ENCODE assay signal across 8 cellular contexts in the genomic region with DNA sequence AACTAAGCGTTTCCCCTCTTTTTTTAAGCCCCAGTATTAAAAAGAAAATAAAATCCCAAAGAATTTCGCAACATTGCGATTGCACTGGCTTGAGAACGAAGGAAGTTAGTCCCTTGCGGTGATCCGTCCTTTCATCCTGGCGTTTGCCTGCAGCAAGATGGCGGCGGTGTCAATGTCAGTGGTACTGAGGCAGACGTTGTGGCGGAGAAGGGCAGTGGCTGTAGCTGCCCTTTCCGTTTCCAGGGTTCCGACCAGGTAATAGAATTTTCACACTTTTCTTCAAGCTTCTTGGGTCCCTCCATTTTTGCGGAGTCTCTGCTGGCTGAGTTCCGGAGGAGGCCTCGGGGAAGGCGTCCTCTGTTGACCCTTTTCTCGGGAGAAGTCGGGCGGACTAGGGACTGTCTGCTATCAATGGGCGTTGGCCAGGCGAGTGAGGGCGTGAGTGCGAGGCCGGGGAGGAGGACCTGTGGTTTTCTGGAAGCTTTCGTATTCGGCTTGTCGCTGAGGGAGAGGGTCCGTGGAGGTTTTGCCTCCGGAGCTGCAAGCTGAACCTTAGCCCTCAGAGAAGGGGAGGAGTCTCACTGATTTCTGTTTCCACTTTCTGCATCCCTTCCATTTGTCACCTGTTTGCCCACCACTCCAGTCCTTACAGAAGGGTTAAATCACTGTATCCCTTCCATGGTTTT. TPM values are rescaled to one million over a fixed set of nuclear protein-coding genes. Genes with fewer than 3 reads are reported as not detected.
DNase-seq lines count a peak whose midpoint lies in the region; ATAC-seq, FAIRE-seq and TF ChIP-seq lines count a peak whose summit lies in the region.

A gene (plus strand): TSS at position 134 of the 686 bp plus-strand sequence. CDS start 24 bp downstream, at position 158.

- H3K4me2 ChIP-seq in keratinocyte (ENCODE audit: control insufficient read depth, extremely low read depth, insufficient read depth, low read depth, low read length), result peak within 1 kb of the TSS; percentile 99

- no peaks in the 10 kb centered on the region for H4K20me1 ChIP-seq in keratinocyte (ENCODE audit: control insufficient read depth, extremely low read depth, insufficient read depth, low read length)

- H3K4me1 ChIP-seq in keratinocyte (ENCODE audit: control insufficient read depth, extremely low read depth, insufficient read depth, low read length), result peaks cover 6% of the 10 kb centered on the region

- peak within 1 kb of the TSS; percentile 100 for H2AFZ ChIP-seq in keratinocyte (ENCODE audit: control insufficient read depth, low read length)

- peak within 1 kb of the TSS; percentile 93 for H3K27ac ChIP-seq in keratinocyte (ENCODE audit: control insufficient read depth, insufficient read depth, low read length)

- dilution Hi-C loops in keratinocyte (cut with MboI; ENCODE audit: extremely low pct_ligation_motif_present, low sequenced_read_pairs), result no loop called here

- H3K79me2 ChIP-seq in keratinocyte (ENCODE audit: control insufficient read depth, insufficient read depth, low read length), result peaks cover 51% of the 10 kb centered on the region

- H3K36me3 ChIP-seq in keratinocyte (ENCODE audit: control insufficient read depth in 2 of 2, extremely low read depth in 1 of 2, insufficient read depth in 2 of 2, low read length in 2 of 2), result no peaks in the 10 kb centered on the region

- peak within 1 kb of the TSS; percentile 88 for H3K4me3 ChIP-seq in AG04449 (ENCODE audit: low read depth, low read length)
- peak within 1 kb of the TSS; percentile 82 to 98 (median 98) for H3K4me3 ChIP-seq in keratinocyte (ENCODE audit: control insufficient read depth in 2 of 3, extremely low read depth in 1 of 3, insufficient read depth in 2 of 3, low read depth in 1 of 3, low read length in 3 of 3)

- POLR2A ChIA-PET in AG04449 (lab: Yijun Ruan, JAX), result no interaction called here

- DNase-seq in AG04449 (ENCODE audit: low read depth, low spot score) (peak; percentile 64), NCI-H226 (peak; percentile 75), cerebellar cortex (ENCODE audit: low spot score) (peak; percentile 85), keratinocyte (ENCODE audit: low read depth, low spot score) (peak; percentile 25)
- peak; percentile 45 to 49 for DNase-seq in stimulated activated CD4-positive, alpha-beta T cell treated with anti-CD3 and anti-CD28 coated beads, Interleukin-15, amount 100 ng/mL, for 1 hour (ENCODE audit: low read depth in 1 of 2, low spot score in 1 of 2)

- ATAC-seq in GM18907 (IDR thresholded peaks at IDR 0.05; ENCODE audit: unreplicated experiment), result peak; percentile 96
- ATAC-seq in HG03159 (IDR thresholded peaks at IDR 0.05; ENCODE audit: unreplicated experiment), result peak; percentile 92
- ATAC-seq in activated CD4-positive, CD25-positive, alpha-beta regulatory T cell treated with anti-CD3 and anti-CD28 coated beads, Interleukin-2, amount 50 U/mL, for 24 hours, result peak; percentile 85

- CTCF ChIA-PET in AG04449 (lab: Yijun Ruan, JAX), result interaction anchor here (0.7 kb wide), 1 partner anchor 218 kb away, joined by 3 read pairs; no protein-coding TSS in a partner anchor

- peak within 1 kb of the TSS; percentile 94 for H3K9ac ChIP-seq in keratinocyte (ENCODE audit: control insufficient read depth, extremely low read depth, insufficient read depth, low read length)

- H3K9me3 ChIP-seq in keratinocyte (ENCODE audit: control insufficient read depth, low read depth, low read length), result no peaks in the 10 kb centered on the region

- peak; percentile 90 for FAIRE-seq in keratinocyte (lab: Jason Lieb, UNC)

- H3K27me3 ChIP-seq in keratinocyte (ENCODE audit: control insufficient read depth, extremely low read depth, insufficient read depth, low read length), result no peaks in the 10 kb centered on the region

- H3K9me1 ChIP-seq in keratinocyte (ENCODE audit: control insufficient read depth, extremely low read depth, insufficient read depth, low read length), result no peaks in the 10 kb centered on the region

- TF ChIP-seq CTCF in AG04449 (IDR thresholded peaks at IDR 0.05; ENCODE audit: insufficient read depth, low read length, missing control alignments) (no peak), keratinocyte (optimal IDR thresholded peaks at IDR 0.05 in 1 of 3, IDR thresholded peaks at IDR 0.05 in 1 of 3, conservative IDR thresholded peaks at IDR 0.05 in 1 of 3; ENCODE audit: extremely low read depth in 1 of 3, insufficient read depth in 2 of 3, low read length in 3 of 3) (no peak)

RNA-seq across cellular contexts. Expression of the gene that starts here (rescaled TPM):
- polyA plus RNA-seq in keratinocyte, result 69.3 to 118 TPM (median 102 TPM) in 3 replicates
- polyA plus RNA-seq in keratinocyte (2011; ENCODE audit: low read depth), result 108 TPM
- 55.7 and 92.6 TPM in 2 replicates for polyA plus RNA-seq in keratinocyte (2011; cell fraction: cytosol; rRNA removed)
- 28.3 and 56.6 TPM in 2 replicates for polyA plus RNA-seq in keratinocyte (2011; cell fraction: nucleus; rRNA removed)
- polyA plus RNA-seq in keratinocyte (2012; ENCODE audit: low replicate concordance), result 65.3 and 89.2 TPM in 2 replicates
- polyA minus RNA-seq in keratinocyte, result 27.5 to 36.2 TPM (median 27.7 TPM) in 3 replicates
- 58.1 TPM for polyA minus RNA-seq in keratinocyte (2011; cell fraction: cytosol; rRNA and poly(A)+ RNA removed)
- 10.9 and 21.3 TPM in 2 replicates for polyA minus RNA-seq in keratinocyte (2011; cell fraction: nucleus; rRNA and poly(A)+ RNA removed)

Comparison
In these comparisons a context has a peak if more than half of its experiments do, and no peak if none do; other contexts are left out.
1. Peak in every context shown above with its lines: DNase-seq, ATAC-seq, H3K4me3 ChIP-seq and H3K27ac ChIP-seq.
2. DNase-seq: peak in every context shown above with its lines; median percentile 85 in cerebellar cortex; 75 in NCI-H226; 64 in AG04449; 47 in stimulated activated CD4-positive, alpha-beta T cell treated with anti-CD3 and anti-CD28 coated beads, Interleukin-15, amount 100 ng/mL, for 1 hour; 25 in keratinocyte.